Comparison of ENCODE assay signal across 17 cellular contexts in genomic region chr4:48752726-48753125, GRCh38. TPM values are rescaled to one million over a fixed set of nuclear protein-coding genes. Genes with fewer than 3 reads are reported as not detected.
DNase-seq lines count a peak whose midpoint lies in the region; ATAC-seq lines count a peak whose summit lies in the region.
"Had no signal": no experiment of that assay in that cellular context is flagged by ENCODE, and none has a peak within 500 bp of the region (broad histone marks: within the 10 kb centered on the region; RNA-seq: fewer than 3 reads in every experiment).

No MANE protein-coding gene starts in this region.

- H3K4me3 Mint-ChIP-seq in dendritic cell treated with granulocyte-macrophage colony-stimulating factor and Interleukin-4, amounts not matched to agents 40 ng/mL and 50 ng/mL, for 4 days, result no peak overlapping the region
- H3K4me3 Mint-ChIP-seq in naive B cell, result peak overlapping the region in 5 of 8 donors; percentile 0 to 40 (median 23)
- no peak overlapping the region for H3K4me3 Mint-ChIP-seq in activated CD4-positive, alpha-beta memory T cell treated with anti-CD3 and anti-CD28 coated beads, Interleukin-2, amount 10 ng/mL, durations not matched to agents 7 days and 5 days

- DNase-seq in CMK (ENCODE audit: low read depth), result peak; percentile 27
- peak; percentile 65 to 72 for DNase-seq in Kasumi-1 (lab: John Stamatoyannopoulos, UW)
- DNase-seq in naive B cell, result no peak
- DNase-seq in NCI-H1436 (lab: John Stamatoyannopoulos, UW), result no peak
- DNase-seq in activated CD4-positive, alpha-beta memory T cell treated with anti-CD3 and anti-CD28 coated beads, Interleukin-2, amount 10 ng/mL, durations not matched to agents 7 days and 5 days, result no peak
- DNase-seq: activated CD8-positive, alpha-beta memory T cell treated with anti-CD3 and anti-CD28 coated beads, Interleukin-2, amount 50 U/mL, for 4 hours; activated gamma-delta T cell treated with Interleukin-2 at 50 U/mL for 16 hours; anterior cingulate cortex; colonic mucosa; kidney glomerular epithelial cell; NCI-H2227 treated with DMSO at 0.1 percent for 48 hours; posterior cingulate gyrus; small intestine; T-helper 2 cell had no signal

- H3K4me1 Mint-ChIP-seq in dendritic cell treated with granulocyte-macrophage colony-stimulating factor and Interleukin-4, amounts not matched to agents 40 ng/mL and 50 ng/mL, for 4 days (ENCODE audit: low read depth), result peaks cover 58% of the 10 kb centered on the region
- H3K4me1 Mint-ChIP-seq in naive B cell, result peaks cover 61 to 84% (median 68%) of the 10 kb centered on the region in 3 donors
- H3K4me1 Mint-ChIP-seq in activated CD4-positive, alpha-beta memory T cell treated with anti-CD3 and anti-CD28 coated beads, Interleukin-2, amount 10 ng/mL, durations not matched to agents 7 days and 5 days, result peaks cover 35% of the 10 kb centered on the region

- intact Hi-C loops in dendritic cell treated with granulocyte-macrophage colony-stimulating factor and Interleukin-4, amounts not matched to agents 40 ng/mL and 50 ng/mL, for 4 days (cut with micrococcal nuclease), result no loop called here

- CTCF ChIA-PET in activated CD4-positive, alpha-beta memory T cell treated with anti-CD3 and anti-CD28 coated beads, Interleukin-2, amount 10 ng/mL, durations not matched to agents 7 days and 5 days (lab: Charles Lee), result no interaction called here

- peak; percentile 37 to 43 for ATAC-seq in naive B cell (ENCODE audit: low read depth in 2 of 2)
- no peak for ATAC-seq in HG03521 (IDR thresholded peaks at IDR 0.05; ENCODE audit: unreplicated experiment)
- ATAC-seq: Right ventricle myocardium inferior had no signal

- H3K9me3 Mint-ChIP-seq in dendritic cell treated with granulocyte-macrophage colony-stimulating factor and Interleukin-4, amounts not matched to agents 40 ng/mL and 50 ng/mL, for 4 days, result no peaks in the 10 kb centered on the region
- peaks cover 0 to 8% (median 0%) of the 10 kb centered on the region in 7 donors for H3K9me3 Mint-ChIP-seq in naive B cell
- H3K9me3 Mint-ChIP-seq in activated CD4-positive, alpha-beta memory T cell treated with anti-CD3 and anti-CD28 coated beads, Interleukin-2, amount 10 ng/mL, durations not matched to agents 7 days and 5 days, result peaks cover 2% of the 10 kb centered on the region

- H3K27ac Mint-ChIP-seq in dendritic cell treated with granulocyte-macrophage colony-stimulating factor and Interleukin-4, amounts not matched to agents 40 ng/mL and 50 ng/mL, for 4 days, result peak overlapping the region; percentile 41
- peak overlapping the region; percentile 17 to 91 (median 58) for H3K27ac Mint-ChIP-seq in naive B cell
- H3K27ac Mint-ChIP-seq in activated CD4-positive, alpha-beta memory T cell treated with anti-CD3 and anti-CD28 coated beads, Interleukin-2, amount 10 ng/mL, durations not matched to agents 7 days and 5 days, result no peak overlapping the region

- no peaks in the 10 kb centered on the region for H3K27me3 Mint-ChIP-seq in dendritic cell treated with granulocyte-macrophage colony-stimulating factor and Interleukin-4, amounts not matched to agents 40 ng/mL and 50 ng/mL, for 4 days
- no peaks in the 10 kb centered on the region for H3K27me3 Mint-ChIP-seq in naive B cell
- H3K27me3 Mint-ChIP-seq in activated CD4-positive, alpha-beta memory T cell treated with anti-CD3 and anti-CD28 coated beads, Interleukin-2, amount 10 ng/mL, durations not matched to agents 7 days and 5 days, result no peaks in the 10 kb centered on the region

- no peaks in the 10 kb centered on the region for H3K36me3 Mint-ChIP-seq in dendritic cell treated with granulocyte-macrophage colony-stimulating factor and Interleukin-4, amounts not matched to agents 40 ng/mL and 50 ng/mL, for 4 days (ENCODE audit: low read depth)
- H3K36me3 Mint-ChIP-seq in naive B cell, result peaks cover 0 to 9% of the 10 kb centered on the region in 2 donors
- H3K36me3 Mint-ChIP-seq in activated CD4-positive, alpha-beta memory T cell treated with anti-CD3 and anti-CD28 coated beads, Interleukin-2, amount 10 ng/mL, durations not matched to agents 7 days and 5 days (ENCODE audit: low read depth), result peaks cover 38% of the 10 kb centered on the region

- POLR2A ChIA-PET in activated CD4-positive, alpha-beta memory T cell treated with anti-CD3 and anti-CD28 coated beads, Interleukin-2, amount 10 ng/mL, durations not matched to agents 7 days and 5 days (lab: Charles Lee), result interaction anchor here (1.5 kb wide), 1 partner anchor 27 kb away, joined by 3 read pairs; no protein-coding TSS in a partner anchor

RNA-seq across cellular contexts. Expression of gene FRYL, which starts 27.4 kb away (rescaled TPM):
- polyA plus RNA-seq in naive B cell (ENCODE audit: low read depth in 6 of 6), result 10 to 100 TPM; 24.4 to 49.5 (median 37.9) TPM
- 10 to 100 TPM; 82.4 to 82.7 TPM for total RNA-seq in activated CD4-positive, alpha-beta memory T cell treated with anti-CD3 and anti-CD28 coated beads, Interleukin-2, amount 10 ng/mL, durations not matched to agents 7 days and 5 days

Comparison
In these comparisons a context has a peak if more than half of its experiments do, and no peak if none do; other contexts are left out.
1. DNase-seq: peak in CMK (single experiment) and Kasumi-1 (2 of 2); none in naive B cell (single experiment), NCI-H1436 (single experiment) and activated CD4-positive, alpha-beta memory T cell treated with anti-CD3 and anti-CD28 coated beads, Interleukin-2, amount 10 ng/mL, durations not matched to agents 7 days and 5 days (single experiment).
2. H3K4me3 Mint-ChIP-seq: peak in naive B cell (5 of 8); none in dendritic cell treated with granulocyte-macrophage colony-stimulating factor and Interleukin-4, amounts not matched to agents 40 ng/mL and 50 ng/mL, for 4 days (single experiment) and activated CD4-positive, alpha-beta memory T cell treated with anti-CD3 and anti-CD28 coated beads, Interleukin-2, amount 10 ng/mL, durations not matched to agents 7 days and 5 days (single experiment).